3 cellular contexts compared by ENCODE assay signal in the genomic region with DNA sequence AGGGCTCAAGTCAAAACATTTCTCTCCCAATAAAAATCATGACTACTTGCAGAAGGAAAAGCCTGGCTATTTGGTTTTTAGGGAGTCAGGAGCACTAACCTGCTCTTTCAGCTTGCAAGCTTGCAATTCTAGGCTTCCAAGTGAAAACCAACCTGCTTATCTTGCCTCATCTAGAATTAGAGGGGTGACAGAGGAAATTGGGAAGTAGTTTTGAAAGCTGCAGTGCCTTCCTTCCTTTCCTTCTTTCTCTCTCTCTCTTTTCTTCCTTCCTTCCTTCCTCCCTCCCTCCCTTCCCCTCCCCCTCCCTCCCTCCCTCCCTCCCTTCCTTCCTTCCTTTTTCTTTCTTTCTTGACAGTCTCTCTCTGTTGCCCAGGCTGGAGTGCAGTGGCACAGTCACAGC.
TF ChIP-seq lines count a peak whose summit lies in the region.

No MANE protein-coding gene starts in this region.

TF ChIP-seq in HepG2, 621 proteins besides CTCF, POLR2A, EP300 and RAD21:
- TF ChIP-seq TGIF2 (CRISPR knock-in tag; IDR thresholded peaks at IDR 0.05) (no peak), HNRNPK (IDR thresholded peaks at IDR 0.05; ENCODE audit: low read depth, low read length, poor library complexity, severe bottlenecking) (peak; percentile 54), PCBP2 (optimal IDR thresholded peaks at IDR 0.05; ENCODE audit: low read depth, low read length, poor library complexity, severe bottlenecking) (peak; percentile 53)

TF ChIP-seq in H1, 55 proteins besides CTCF, POLR2A, EP300 and RAD21:
- TF ChIP-seq, protein P1, sequence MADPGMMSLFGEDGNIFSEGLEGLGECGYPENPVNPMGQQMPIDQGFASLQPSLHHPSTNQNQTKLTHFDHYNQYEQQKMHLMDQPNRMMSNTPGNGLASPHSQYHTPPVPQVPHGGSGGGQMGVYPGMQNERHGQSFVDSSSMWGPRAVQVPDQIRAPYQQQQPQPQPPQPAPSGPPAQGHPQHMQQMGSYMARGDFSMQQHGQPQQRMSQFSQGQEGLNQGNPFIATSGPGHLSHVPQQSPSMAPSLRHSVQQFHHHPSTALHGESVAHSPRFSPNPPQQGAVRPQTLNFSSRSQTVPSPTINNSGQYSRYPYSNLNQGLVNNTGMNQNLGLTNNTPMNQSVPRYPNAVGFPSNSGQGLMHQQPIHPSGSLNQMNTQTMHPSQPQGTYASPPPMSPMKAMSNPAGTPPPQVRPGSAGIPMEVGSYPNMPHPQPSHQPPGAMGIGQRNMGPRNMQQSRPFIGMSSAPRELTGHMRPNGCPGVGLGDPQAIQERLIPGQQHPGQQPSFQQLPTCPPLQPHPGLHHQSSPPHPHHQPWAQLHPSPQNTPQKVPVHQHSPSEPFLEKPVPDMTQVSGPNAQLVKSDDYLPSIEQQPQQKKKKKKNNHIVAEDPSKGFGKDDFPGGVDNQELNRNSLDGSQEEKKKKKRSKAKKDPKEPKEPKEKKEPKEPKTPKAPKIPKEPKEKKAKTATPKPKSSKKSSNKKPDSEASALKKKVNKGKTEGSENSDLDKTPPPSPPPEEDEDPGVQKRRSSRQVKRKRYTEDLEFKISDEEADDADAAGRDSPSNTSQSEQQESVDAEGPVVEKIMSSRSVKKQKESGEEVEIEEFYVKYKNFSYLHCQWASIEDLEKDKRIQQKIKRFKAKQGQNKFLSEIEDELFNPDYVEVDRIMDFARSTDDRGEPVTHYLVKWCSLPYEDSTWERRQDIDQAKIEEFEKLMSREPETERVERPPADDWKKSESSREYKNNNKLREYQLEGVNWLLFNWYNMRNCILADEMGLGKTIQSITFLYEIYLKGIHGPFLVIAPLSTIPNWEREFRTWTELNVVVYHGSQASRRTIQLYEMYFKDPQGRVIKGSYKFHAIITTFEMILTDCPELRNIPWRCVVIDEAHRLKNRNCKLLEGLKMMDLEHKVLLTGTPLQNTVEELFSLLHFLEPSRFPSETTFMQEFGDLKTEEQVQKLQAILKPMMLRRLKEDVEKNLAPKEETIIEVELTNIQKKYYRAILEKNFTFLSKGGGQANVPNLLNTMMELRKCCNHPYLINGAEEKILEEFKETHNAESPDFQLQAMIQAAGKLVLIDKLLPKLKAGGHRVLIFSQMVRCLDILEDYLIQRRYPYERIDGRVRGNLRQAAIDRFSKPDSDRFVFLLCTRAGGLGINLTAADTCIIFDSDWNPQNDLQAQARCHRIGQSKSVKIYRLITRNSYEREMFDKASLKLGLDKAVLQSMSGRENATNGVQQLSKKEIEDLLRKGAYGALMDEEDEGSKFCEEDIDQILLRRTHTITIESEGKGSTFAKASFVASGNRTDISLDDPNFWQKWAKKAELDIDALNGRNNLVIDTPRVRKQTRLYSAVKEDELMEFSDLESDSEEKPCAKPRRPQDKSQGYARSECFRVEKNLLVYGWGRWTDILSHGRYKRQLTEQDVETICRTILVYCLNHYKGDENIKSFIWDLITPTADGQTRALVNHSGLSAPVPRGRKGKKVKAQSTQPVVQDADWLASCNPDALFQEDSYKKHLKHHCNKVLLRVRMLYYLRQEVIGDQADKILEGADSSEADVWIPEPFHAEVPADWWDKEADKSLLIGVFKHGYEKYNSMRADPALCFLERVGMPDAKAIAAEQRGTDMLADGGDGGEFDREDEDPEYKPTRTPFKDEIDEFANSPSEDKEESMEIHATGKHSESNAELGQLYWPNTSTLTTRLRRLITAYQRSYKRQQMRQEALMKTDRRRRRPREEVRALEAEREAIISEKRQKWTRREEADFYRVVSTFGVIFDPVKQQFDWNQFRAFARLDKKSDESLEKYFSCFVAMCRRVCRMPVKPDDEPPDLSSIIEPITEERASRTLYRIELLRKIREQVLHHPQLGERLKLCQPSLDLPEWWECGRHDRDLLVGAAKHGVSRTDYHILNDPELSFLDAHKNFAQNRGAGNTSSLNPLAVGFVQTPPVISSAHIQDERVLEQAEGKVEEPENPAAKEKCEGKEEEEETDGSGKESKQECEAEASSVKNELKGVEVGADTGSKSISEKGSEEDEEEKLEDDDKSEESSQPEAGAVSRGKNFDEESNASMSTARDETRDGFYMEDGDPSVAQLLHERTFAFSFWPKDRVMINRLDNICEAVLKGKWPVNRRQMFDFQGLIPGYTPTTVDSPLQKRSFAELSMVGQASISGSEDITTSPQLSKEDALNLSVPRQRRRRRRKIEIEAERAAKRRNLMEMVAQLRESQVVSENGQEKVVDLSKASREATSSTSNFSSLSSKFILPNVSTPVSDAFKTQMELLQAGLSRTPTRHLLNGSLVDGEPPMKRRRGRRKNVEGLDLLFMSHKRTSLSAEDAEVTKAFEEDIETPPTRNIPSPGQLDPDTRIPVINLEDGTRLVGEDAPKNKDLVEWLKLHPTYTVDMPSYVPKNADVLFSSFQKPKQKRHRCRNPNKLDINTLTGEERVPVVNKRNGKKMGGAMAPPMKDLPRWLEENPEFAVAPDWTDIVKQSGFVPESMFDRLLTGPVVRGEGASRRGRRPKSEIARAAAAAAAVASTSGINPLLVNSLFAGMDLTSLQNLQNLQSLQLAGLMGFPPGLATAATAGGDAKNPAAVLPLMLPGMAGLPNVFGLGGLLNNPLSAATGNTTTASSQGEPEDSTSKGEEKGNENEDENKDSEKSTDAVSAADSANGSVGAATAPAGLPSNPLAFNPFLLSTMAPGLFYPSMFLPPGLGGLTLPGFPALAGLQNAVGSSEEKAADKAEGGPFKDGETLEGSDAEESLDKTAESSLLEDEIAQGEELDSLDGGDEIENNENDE (IDR thresholded peaks at IDR 0.05; ENCODE audit: insufficient replicate concordance, low read length) = no peak
- TF ChIP-seq NRF1 (IDR thresholded peaks at IDR 0.05; ENCODE audit: low read depth, low read length) (no peak), TAF1 (IDR thresholded peaks at IDR 0.05; ENCODE audit: low read depth, low read length) (no peak), JUND (IDR thresholded peaks at IDR 0.05; ENCODE audit: low read length) (no peak), HDAC6 (IDR thresholded peaks at IDR 0.05; ENCODE audit: low read depth, low read length) (no peak), SAP30 (IDR thresholded peaks at IDR 0.05; ENCODE audit: insufficient read depth, insufficient replicate concordance, low read length) (no peak), RXRA (IDR thresholded peaks at IDR 0.05; ENCODE audit: insufficient read depth, low read depth, low read length) (no peak), CBX8 (IDR thresholded peaks at IDR 0.05; ENCODE audit: borderline replicate concordance, low read depth, low read length) (no peak), CBX5 (IDR thresholded peaks at IDR 0.05; ENCODE audit: low read depth, low read length) (no peak), KDM5A (IDR thresholded peaks at IDR 0.05; ENCODE audit: low read length) (no peak)
- TF ChIP-seq, protein P2, sequence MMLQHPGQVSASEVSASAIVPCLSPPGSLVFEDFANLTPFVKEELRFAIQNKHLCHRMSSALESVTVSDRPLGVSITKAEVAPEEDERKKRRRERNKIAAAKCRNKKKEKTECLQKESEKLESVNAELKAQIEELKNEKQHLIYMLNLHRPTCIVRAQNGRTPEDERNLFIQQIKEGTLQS (IDR thresholded peaks at IDR 0.05; ENCODE audit: insufficient read depth, low read depth, low read length) = no peak
- TF ChIP-seq, protein P3, sequence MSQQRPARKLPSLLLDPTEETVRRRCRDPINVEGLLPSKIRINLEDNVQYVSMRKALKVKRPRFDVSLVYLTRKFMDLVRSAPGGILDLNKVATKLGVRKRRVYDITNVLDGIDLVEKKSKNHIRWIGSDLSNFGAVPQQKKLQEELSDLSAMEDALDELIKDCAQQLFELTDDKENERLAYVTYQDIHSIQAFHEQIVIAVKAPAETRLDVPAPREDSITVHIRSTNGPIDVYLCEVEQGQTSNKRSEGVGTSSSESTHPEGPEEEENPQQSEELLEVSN (IDR thresholded peaks at IDR 0.05) = no peak

TF ChIP-seq in endothelial cell of umbilical vein, 7 proteins besides CTCF, POLR2A, EP300 and RAD21:
- TF ChIP-seq FOS (IDR thresholded peaks at IDR 0.05; ENCODE audit: borderline replicate concordance, insufficient read depth, low read length) (no peak), GATA2 (IDR thresholded peaks at IDR 0.05; ENCODE audit: insufficient read depth, insufficient read length, low read depth, low read length) (peak; percentile 14)
